Comparison of ENCODE assay signal across 10 cellular contexts in genomic region chr17:29573558-29573870, GRCh38. TPM values are rescaled to one million over a fixed set of nuclear protein-coding genes. Genes with fewer than 3 reads are reported as not detected.
A peak's percentile ranks its signal among the peaks of the same experiment; 100 is the strongest.
DNase-seq lines count a peak whose midpoint lies in the region; ATAC-seq and TF ChIP-seq lines count a peak whose summit lies in the region.
"Had no signal": no experiment of that assay in that cellular context is flagged by ENCODE, and none has a peak within 500 bp of the region (broad histone marks: within the 10 kb centered on the region; RNA-seq: fewer than 3 reads in every experiment).

No MANE protein-coding gene starts in this region.

- intact Hi-C loops in sciatic nerve (cut with DNase I), result no loop called here

- no peak for ATAC-seq in sciatic nerve
- no peak for ATAC-seq in GM18520 (IDR thresholded peaks at IDR 0.05; ENCODE audit: unreplicated experiment)
- no peak for ATAC-seq in omental fat pad (ENCODE audit: low FRiP score)

- no peak for TF ChIP-seq CTCF in omental fat pad (IDR thresholded peaks at IDR 0.05)

- DNase-seq in activated CD4-positive, CD25-positive, alpha-beta regulatory T cell treated with anti-CD3 and anti-CD28 coated beads, Interleukin-2, amount 50 U/mL, for 72 hours, result peak; percentile 28
- DNase-seq in activated CD4-positive, CD25-positive, alpha-beta regulatory T cell (lab: John Stamatoyannopoulos, UW), result no peak
- DNase-seq in ecto neural progenitor cell (ENCODE audit: low spot score) (peak; percentile 48), sciatic nerve (ENCODE audit: low spot score) (peak; percentile 56), omental fat pad (ENCODE audit: low spot score) (no peak)
- DNase-seq: 8988T, Karpas-422, NCI-H748 treated with DMSO at 0.1 percent for 48 hours, T1000 had no signal

RNA-seq across cellular contexts. Expression of gene TP53I13, which starts 5.0 kb away (rescaled TPM):
- 39.9 TPM for total RNA-seq in sciatic nerve
- 100 to 1,000 TPM in 1 of 4 donors, 10 to 100 TPM in 3; 65.0 to 122 (median 72.6) TPM for total RNA-seq in omental fat pad

RNA-seq across cellular contexts. Expression of gene ABHD15, which starts 6.7 kb away (rescaled TPM):
- total RNA-seq in sciatic nerve (11.1 TPM), omental fat pad (10 to 100 TPM; 21.6 to 55.2 (median 25.2) TPM)

RNA-seq across cellular contexts. Expression of gene GIT1, which starts 15.9 kb away (rescaled TPM):
- total RNA-seq in sciatic nerve (93.8 TPM), omental fat pad (10 to 100 TPM; 24.4 to 73.6 (median 37.3) TPM)

RNA-seq across cellular contexts. Expression of gene ANKRD13B, which starts 19.4 kb away (rescaled TPM):
- total RNA-seq in sciatic nerve, result 22.4 TPM
- 10 to 100 TPM in 3 of 4 donors, 1 to 10 TPM in 1; 9.2 to 18.3 (median 13.2) TPM for total RNA-seq in omental fat pad

RNA-seq across cellular contexts. Expression of gene CORO6, which starts 49.2 kb away (rescaled TPM):
- total RNA-seq in sciatic nerve, result 21.5 TPM
- total RNA-seq in omental fat pad, result 10 to 100 TPM; 10.7 to 45.9 (median 14.1) TPM

Comparison
In these comparisons a context has a peak if more than half of its experiments do, and no peak if none do; other contexts are left out.
1. DNase-seq: peak in activated CD4-positive, CD25-positive, alpha-beta regulatory T cell treated with anti-CD3 and anti-CD28 coated beads, Interleukin-2, amount 50 U/mL, for 72 hours (single experiment), ecto neural progenitor cell (single experiment) and sciatic nerve (single experiment); none in activated CD4-positive, CD25-positive, alpha-beta regulatory T cell (0 of 4) and omental fat pad (single experiment).